In genomic region chr14:71478542-71478941, GRCh38 we compare ENCODE assay signal across 9 cellular contexts.
DNase-seq lines count a peak whose midpoint lies in the region; ATAC-seq and TF ChIP-seq lines count a peak whose summit lies in the region.
"Had no signal": no experiment of that assay in that cellular context is flagged by ENCODE, and none has a peak within 500 bp of the region (broad histone marks: within the 10 kb centered on the region; RNA-seq: fewer than 3 reads in every experiment).

No MANE protein-coding gene starts in this region.

- H3K4me2 ChIP-seq in fibroblast of lung (ENCODE audit: extremely low read depth, insufficient read depth, low read length) (peak overlapping the region; percentile 11), PC-3 (ENCODE audit: low read length) (no peak overlapping the region)

- H3F3A ChIP-seq in PC-3 (ENCODE audit: low read length, unreplicated experiment), result no peaks in the 10 kb centered on the region

- H3K27me3 ChIP-seq in fibroblast of lung (ENCODE audit: control insufficient read depth, insufficient read depth, low read length) (no peaks in the 10 kb centered on the region), PC-3 (ENCODE audit: low read length) (no peaks in the 10 kb centered on the region)

- H4K20me1 ChIP-seq in fibroblast of lung (ENCODE audit: control insufficient read depth, extremely low read depth, insufficient read depth, low read length) (no peaks in the 10 kb centered on the region), PC-3 (ENCODE audit: low read length) (no peaks in the 10 kb centered on the region)

- H3K36me3 Mint-ChIP-seq in activated CD8-positive, alpha-beta memory T cell treated with anti-CD3 and anti-CD28 coated beads, Interleukin-2, amount 10 ng/mL, durations not matched to agents 7 days and 5 days, result peaks cover 13% of the 10 kb centered on the region
- H3K36me3 Mint-ChIP-seq in stimulated activated effector memory CD8-positive, alpha-beta T cell treated with anti-CD3 and anti-CD28 coated beads, Interleukin-12 subunit alpha, Interleukin-12 subunit beta, amount 100 ng/mL, for 72 hours, result peaks cover 9% of the 10 kb centered on the region

- intact Hi-C loops in PC-3 (cut with micrococcal nuclease), result no loop called here

- peaks cover 33% of the 10 kb centered on the region for H3K4me1 Mint-ChIP-seq in activated CD8-positive, alpha-beta memory T cell treated with anti-CD3 and anti-CD28 coated beads, Interleukin-2, amount 10 ng/mL, durations not matched to agents 7 days and 5 days
- H3K4me1 Mint-ChIP-seq in stimulated activated effector memory CD8-positive, alpha-beta T cell treated with anti-CD3 and anti-CD28 coated beads, Interleukin-12 subunit alpha, Interleukin-12 subunit beta, amount 100 ng/mL, for 72 hours, result peaks cover 30% of the 10 kb centered on the region

- no peak overlapping the region for H3K27ac ChIP-seq in fibroblast of lung (ENCODE audit: insufficient read depth, low read length)
- no peak overlapping the region for H3K27ac ChIP-seq in PC-3 (ENCODE audit: low read length)

- no peaks in the 10 kb centered on the region for H3K27me3 Mint-ChIP-seq in activated CD8-positive, alpha-beta memory T cell treated with anti-CD3 and anti-CD28 coated beads, Interleukin-2, amount 10 ng/mL, durations not matched to agents 7 days and 5 days

- H3K9me3 ChIP-seq in fibroblast of lung (ENCODE audit: control insufficient read depth, insufficient read depth, low read depth, low read length), result no peaks in the 10 kb centered on the region
- no peaks in the 10 kb centered on the region for H3K9me3 ChIP-seq in PC-3 (ENCODE audit: low read length)

- no peaks in the 10 kb centered on the region for H3K9me3 Mint-ChIP-seq in activated CD8-positive, alpha-beta memory T cell treated with anti-CD3 and anti-CD28 coated beads, Interleukin-2, amount 10 ng/mL, durations not matched to agents 7 days and 5 days (ENCODE audit: low read depth)
- H3K9me3 Mint-ChIP-seq in stimulated activated effector memory CD8-positive, alpha-beta T cell treated with anti-CD3 and anti-CD28 coated beads, Interleukin-12 subunit alpha, Interleukin-12 subunit beta, amount 100 ng/mL, for 72 hours, result no peaks in the 10 kb centered on the region
- H3K9me3 Mint-ChIP-seq: neural crest cell had no signal

- ATAC-seq in activated CD8-positive, alpha-beta memory T cell treated with anti-CD3 and anti-CD28 coated beads, Interleukin-2, amount 10 ng/mL, durations not matched to agents 7 days and 5 days, result no peak
- no peak for ATAC-seq in stimulated activated effector memory CD8-positive, alpha-beta T cell treated with anti-CD3 and anti-CD28 coated beads, Interleukin-12 subunit alpha, Interleukin-12 subunit beta, amount 100 ng/mL, for 72 hours
- ATAC-seq in HG02884 (IDR thresholded peaks at IDR 0.05; ENCODE audit: unreplicated experiment) (no peak), PC-3 (no peak), HG03457 (IDR thresholded peaks at IDR 0.05; ENCODE audit: unreplicated experiment) (no peak)

- H3K4me1 ChIP-seq in fibroblast of lung (ENCODE audit: control insufficient read depth, extremely low read depth, insufficient read depth, low read length) (no peaks in the 10 kb centered on the region), PC-3 (ENCODE audit: insufficient read depth, low read length) (no peaks in the 10 kb centered on the region)

- CTCF ChIA-PET in activated CD8-positive, alpha-beta memory T cell treated with anti-CD3 and anti-CD28 coated beads, Interleukin-2, amount 10 ng/mL, durations not matched to agents 7 days and 5 days (lab: Charles Lee), result no interaction called here
- CTCF ChIA-PET in PC-3 (lab: Charles Lee), result interaction anchor here (0.7 kb wide), 1 partner anchor 377 kb away, joined by 5 read pairs; no protein-coding TSS in a partner anchor

- POLR2A ChIA-PET in PC-3 (lab: Charles Lee; ENCODE audit: unreplicated experiment), result no interaction called here

- no TSS peak for BruUV-seq in PC-3 (replicated peaks; lab: Mats Ljungman, UMichigan)

- H3K79me2 ChIP-seq in fibroblast of lung (ENCODE audit: control insufficient read depth, insufficient read depth, low read length) (no peaks in the 10 kb centered on the region), PC-3 (ENCODE audit: low read length) (peaks cover 28% of the 10 kb centered on the region)

- no peak overlapping the region for H3K4me3 Mint-ChIP-seq in activated CD8-positive, alpha-beta memory T cell treated with anti-CD3 and anti-CD28 coated beads, Interleukin-2, amount 10 ng/mL, durations not matched to agents 7 days and 5 days
- no peak overlapping the region for H3K4me3 Mint-ChIP-seq in stimulated activated effector memory CD8-positive, alpha-beta T cell treated with anti-CD3 and anti-CD28 coated beads, Interleukin-12 subunit alpha, Interleukin-12 subunit beta, amount 100 ng/mL, for 72 hours
- H3K4me3 Mint-ChIP-seq: neural crest cell had no signal

- H3K27ac Mint-ChIP-seq in activated CD8-positive, alpha-beta memory T cell treated with anti-CD3 and anti-CD28 coated beads, Interleukin-2, amount 10 ng/mL, durations not matched to agents 7 days and 5 days, result peak overlapping the region; percentile 4
- peak overlapping the region; percentile 4 for H3K27ac Mint-ChIP-seq in stimulated activated effector memory CD8-positive, alpha-beta T cell treated with anti-CD3 and anti-CD28 coated beads, Interleukin-12 subunit alpha, Interleukin-12 subunit beta, amount 100 ng/mL, for 72 hours

- H3K9ac ChIP-seq in fibroblast of lung (ENCODE audit: insufficient read depth, low read length) (no peak overlapping the region), PC-3 (ENCODE audit: low read length) (no peak overlapping the region)

- no peak for DNase-seq in activated CD8-positive, alpha-beta memory T cell treated with anti-CD3 and anti-CD28 coated beads, Interleukin-2, amount 10 ng/mL, durations not matched to agents 7 days and 5 days
- no peak for DNase-seq in activated CD8-positive, alpha-beta memory T cell treated with anti-CD3 and anti-CD28 coated beads, Interleukin-2, amount 50 U/mL, for 4 hours
- DNase-seq in SIG-M5 (lab: John Stamatoyannopoulos, UW) (peak; percentile 64), fibroblast of lung (ENCODE audit: low read depth in 2 of 2) (peak; percentile 14 to 71), PC-3 (no peak)
- peak in 1 of 2 donors; percentile 40 for DNase-seq in stimulated activated effector memory CD8-positive, alpha-beta T cell treated with anti-CD3 and anti-CD28 coated beads, Interleukin-12 subunit alpha, Interleukin-12 subunit beta, amount 100 ng/mL, for 72 hours (ENCODE audit: low spot score in 2 of 2)

- TF ChIP-seq CTCF in fibroblast of lung (conservative IDR thresholded peaks at IDR 0.05 in 1 of 2, IDR thresholded peaks at IDR 0.05 in 1 of 2; ENCODE audit: low read depth in 1 of 2, low read length in 2 of 2) (no peak), PC-3 (conservative IDR thresholded peaks at IDR 0.05; ENCODE audit: low read depth, low read length) (no peak)

- H3K36me3 ChIP-seq in fibroblast of lung (ENCODE audit: control insufficient read depth, insufficient read depth, low read length) (no peaks in the 10 kb centered on the region), PC-3 (ENCODE audit: low read depth, low read length) (0 out of 2 replicates have a peak, but pooled peaks cover 3% of the 10 kb centered on the region)

- H2AFZ ChIP-seq in fibroblast of lung (ENCODE audit: low read length) (no peak overlapping the region), PC-3 (ENCODE audit: low read length) (no peak overlapping the region)

- H3K9me2 ChIP-seq in PC-3 (replicated peaks; ENCODE audit: low read length), result no peaks in the 10 kb centered on the region

- H3K4me3 ChIP-seq in fibroblast of lung (replicated peaks in 1 of 4; ENCODE audit: control extremely low read depth in 1 of 4, insufficient read depth in 1 of 4, low read depth in 3 of 4, low read length in 4 of 4) (no peak overlapping the region), PC-3 (ENCODE audit: low read length) (no peak overlapping the region)

Comparison
In these comparisons a context has a peak if more than half of its experiments do, and no peak if none do; other contexts are left out.
1. DNase-seq: peak in SIG-M5 (single experiment) and fibroblast of lung (2 of 2); none in activated CD8-positive, alpha-beta memory T cell treated with anti-CD3 and anti-CD28 coated beads, Interleukin-2, amount 10 ng/mL, durations not matched to agents 7 days and 5 days (single experiment), activated CD8-positive, alpha-beta memory T cell treated with anti-CD3 and anti-CD28 coated beads, Interleukin-2, amount 50 U/mL, for 4 hours (single experiment) and PC-3 (single experiment).